2 cellular contexts compared by ENCODE assay signal in the genomic region with DNA sequence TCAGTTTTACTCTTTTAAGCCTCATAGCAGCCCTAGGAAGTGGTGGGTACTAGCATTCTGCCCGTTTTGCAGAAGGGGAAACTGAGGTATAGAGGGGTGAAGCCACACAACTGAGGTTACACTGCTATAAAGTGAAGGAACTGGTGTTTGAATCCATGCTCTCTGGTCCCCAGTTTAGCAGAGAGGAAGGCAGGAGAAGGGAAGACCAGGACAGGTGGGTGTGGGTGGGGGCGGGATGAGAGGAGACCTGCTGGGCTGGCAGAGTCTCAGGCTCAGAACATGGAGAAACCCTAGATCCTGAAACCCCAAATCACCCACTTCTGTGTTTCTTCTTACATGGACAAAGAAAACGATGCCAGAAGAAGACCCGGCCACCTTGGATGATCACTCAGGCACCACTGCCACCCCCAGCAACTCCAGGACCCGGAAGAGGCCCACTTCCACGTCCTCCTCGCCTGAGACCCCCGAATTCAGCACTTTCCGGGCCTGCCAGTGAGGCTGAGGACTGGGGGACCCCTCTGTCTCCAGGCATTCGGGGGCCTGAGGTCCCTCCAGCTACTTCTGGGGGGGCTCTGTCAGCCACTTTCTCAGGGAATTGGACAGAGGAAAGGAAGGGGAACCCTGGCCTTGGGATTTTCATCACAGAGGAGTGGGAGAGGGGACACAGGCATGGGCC.
TF ChIP-seq lines count a peak whose summit lies in the region.

No MANE protein-coding gene starts in this region.

TF ChIP-seq in K562, 482 proteins besides CTCF, POLR2A, EP300 and RAD21:
- no peak for TF ChIP-seq SMAD4 (CRISPR knock-in tag; conservative IDR thresholded peaks at IDR 0.05)
- TF ChIP-seq, protein P1, sequence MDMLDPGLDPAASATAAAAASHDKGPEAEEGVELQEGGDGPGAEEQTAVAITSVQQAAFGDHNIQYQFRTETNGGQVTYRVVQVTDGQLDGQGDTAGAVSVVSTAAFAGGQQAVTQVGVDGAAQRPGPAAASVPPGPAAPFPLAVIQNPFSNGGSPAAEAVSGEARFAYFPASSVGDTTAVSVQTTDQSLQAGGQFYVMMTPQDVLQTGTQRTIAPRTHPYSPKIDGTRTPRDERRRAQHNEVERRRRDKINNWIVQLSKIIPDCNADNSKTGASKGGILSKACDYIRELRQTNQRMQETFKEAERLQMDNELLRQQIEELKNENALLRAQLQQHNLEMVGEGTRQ (CRISPR knock-in tag; IDR thresholded peaks at IDR 0.05) = no peak
- TF ChIP-seq ZNF239 (CRISPR knock-in tag; IDR thresholded peaks at IDR 0.05) = no peak
- TF ChIP-seq BCOR (IDR thresholded peaks at IDR 0.05) = peak; percentile 37; the same call in 1 of the 2 replicates
- no peak for TF ChIP-seq BDP1 (IDR thresholded peaks at IDR 0.05; ENCODE audit: insufficient read depth, insufficient read length)
- no peak for TF ChIP-seq E2F3 (CRISPR knock-in tag; IDR thresholded peaks at IDR 0.05)
- TF ChIP-seq, protein P2, sequence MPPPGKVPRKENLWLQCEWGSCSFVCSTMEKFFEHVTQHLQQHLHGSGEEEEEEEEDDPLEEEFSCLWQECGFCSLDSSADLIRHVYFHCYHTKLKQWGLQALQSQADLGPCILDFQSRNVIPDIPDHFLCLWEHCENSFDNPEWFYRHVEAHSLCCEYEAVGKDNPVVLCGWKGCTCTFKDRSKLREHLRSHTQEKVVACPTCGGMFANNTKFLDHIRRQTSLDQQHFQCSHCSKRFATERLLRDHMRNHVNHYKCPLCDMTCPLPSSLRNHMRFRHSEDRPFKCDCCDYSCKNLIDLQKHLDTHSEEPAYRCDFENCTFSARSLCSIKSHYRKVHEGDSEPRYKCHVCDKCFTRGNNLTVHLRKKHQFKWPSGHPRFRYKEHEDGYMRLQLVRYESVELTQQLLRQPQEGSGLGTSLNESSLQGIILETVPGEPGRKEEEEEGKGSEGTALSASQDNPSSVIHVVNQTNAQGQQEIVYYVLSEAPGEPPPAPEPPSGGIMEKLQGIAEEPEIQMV (tag; conservative IDR thresholded peaks at IDR 0.05; ENCODE audit: low read depth) = no peak

TF ChIP-seq in GM12891, 5 proteins besides CTCF, POLR2A, EP300 and RAD21:
- TF ChIP-seq POLR2AphosphoS5 (IDR thresholded peaks at IDR 0.05; ENCODE audit: low read depth, low read length) (no peak), SPI1 (IDR thresholded peaks at IDR 0.05; ENCODE audit: low read depth, low read length) (no peak), TAF1 (IDR thresholded peaks at IDR 0.05; ENCODE audit: low read depth, low read length) (no peak), POU2F2 (IDR thresholded peaks at IDR 0.05; ENCODE audit: low read depth, low read length) (no peak), PAX5 (IDR thresholded peaks at IDR 0.05; ENCODE audit: insufficient read depth, low read length, severe bottlenecking) (no peak)
